10 cellular contexts compared by ENCODE assay signal in the genomic region with DNA sequence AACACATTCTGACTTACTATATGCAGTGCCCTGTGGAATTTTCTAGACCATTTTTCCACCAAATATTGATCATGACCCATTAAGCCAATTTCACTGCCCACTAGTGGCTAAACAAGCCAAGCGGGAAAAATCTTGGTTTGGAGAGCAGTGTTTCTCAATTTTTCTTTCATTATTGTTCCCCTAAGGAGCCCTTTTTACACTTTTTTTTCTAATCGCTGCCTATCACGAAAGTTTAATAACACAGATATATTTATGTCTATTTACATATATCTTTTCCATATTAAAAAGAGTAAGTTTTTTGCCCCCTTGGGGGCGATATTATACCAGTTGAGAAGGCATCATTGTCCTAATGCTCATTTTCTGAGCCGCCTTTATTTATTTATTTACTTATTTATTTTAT. TPM values are rescaled to one million over a fixed set of nuclear protein-coding genes. Genes with fewer than 3 reads are reported as not detected.
DNase-seq lines count a peak whose midpoint lies in the region; ATAC-seq and TF ChIP-seq lines count a peak whose summit lies in the region.
"Had no signal": no experiment of that assay in that cellular context is flagged by ENCODE, and none has a peak within 500 bp of the region (broad histone marks: within the 10 kb centered on the region; RNA-seq: fewer than 3 reads in every experiment).

No MANE protein-coding gene starts in this region.

- H3K4me1 Mint-ChIP-seq in type B pancreatic cell (ENCODE audit: unreplicated experiment): no peaks in the 10 kb centered on the region

- intact Hi-C loops in heart right ventricle (cut with DNase I): no loop called here
- intact Hi-C loops in left ventricle myocardium superior (cut with micrococcal nuclease): no loop called here

- no peak overlapping the region for H3K27ac Mint-ChIP-seq in type B pancreatic cell

- in situ Hi-C loops in SK-MEL-5 (cut with HindIII; ENCODE audit: low pct_unique_long_range_greater_than_20kb, low sequenced_read_pairs): no loop called here

- no peak for DNase-seq in heart right ventricle
- DNase-seq in left ventricle myocardium superior: no peak
- peak; percentile 42 for DNase-seq in SK-MEL-5 (ENCODE audit: low read depth, low spot score)
- DNase-seq in foreskin keratinocyte: no peak
- no peak for DNase-seq in type B pancreatic cell (ENCODE audit: extremely low spot score, unreplicated experiment)
- DNase-seq in HuH-7.5 (ENCODE audit: low spot score): no peak
- DNase-seq in effector memory CD4-positive, alpha-beta T cell: no peak
- DNase-seq in stimulated activated CD4-positive, alpha-beta T cell treated with anti-CD3 and anti-CD28 coated beads, Interleukin-12 subunit alpha, Interleukin-12 subunit beta, amount 100 ng/mL, for 4 hours: no peak
- DNase-seq: caudate nucleus had no signal

- ATAC-seq in heart right ventricle (peak in 1 of 8 donors; percentile 33), left ventricle myocardium superior (no peak), foreskin keratinocyte (no peak)

- no peaks in the 10 kb centered on the region for H3K4me1 ChIP-seq in heart right ventricle
- no peaks in the 10 kb centered on the region for H3K4me1 ChIP-seq in foreskin keratinocyte
- H3K4me1 ChIP-seq in effector memory CD4-positive, alpha-beta T cell (ENCODE audit: control insufficient read depth, insufficient read depth, low read length, poor library complexity, severe bottlenecking): no peaks in the 10 kb centered on the region

- no peak overlapping the region for H3K4me3 Mint-ChIP-seq in type B pancreatic cell

- no peaks in the 10 kb centered on the region for H3K36me3 Mint-ChIP-seq in type B pancreatic cell

- peaks cover 12% of the 10 kb centered on the region for H3K27me3 Mint-ChIP-seq in type B pancreatic cell

- H3K27me3 ChIP-seq in heart right ventricle: peaks cover 0 to 8% (median 0%) of the 10 kb centered on the region in 7 donors
- H3K27me3 ChIP-seq in foreskin keratinocyte: peaks cover 2% of the 10 kb centered on the region
- no peaks in the 10 kb centered on the region for H3K27me3 ChIP-seq in effector memory CD4-positive, alpha-beta T cell (replicated peaks; ENCODE audit: control insufficient read depth, insufficient read depth, low read length, poor library complexity, severe bottlenecking)

- H3K9me3 Mint-ChIP-seq in type B pancreatic cell: no peaks in the 10 kb centered on the region

- TF ChIP-seq CTCF in heart right ventricle (IDR thresholded peaks at IDR 0.05) (peak; percentile 29 to 62 (median 50)), foreskin keratinocyte (conservative IDR thresholded peaks at IDR 0.05) (peak; percentile 72), type B pancreatic cell (conservative IDR thresholded peaks at IDR 0.05) (peak; percentile 72)

- WGBS in heart right ventricle, 2 donors: 23 to 33% methylated on average over 5 of the region's 5 CpGs

- H3K36me3 ChIP-seq in heart right ventricle: no peaks in the 10 kb centered on the region
- no peaks in the 10 kb centered on the region for H3K36me3 ChIP-seq in effector memory CD4-positive, alpha-beta T cell (ENCODE audit: control insufficient read depth, insufficient read depth, low read length)

- no peaks in the 10 kb centered on the region for H3K9me3 ChIP-seq in heart right ventricle
- H3K9me3 ChIP-seq in effector memory CD4-positive, alpha-beta T cell (ENCODE audit: control insufficient read depth, low read length): no peaks in the 10 kb centered on the region

- H3K27ac ChIP-seq in heart right ventricle (no peak overlapping the region), foreskin keratinocyte (no peak overlapping the region)
- no peak overlapping the region for H3K27ac ChIP-seq in effector memory CD4-positive, alpha-beta T cell (ENCODE audit: insufficient read depth, low read length, poor library complexity, severe bottlenecking)

- H3K4me3 ChIP-seq in heart right ventricle: no peak overlapping the region
- no peak overlapping the region for H3K4me3 ChIP-seq in effector memory CD4-positive, alpha-beta T cell (ENCODE audit: insufficient read depth, low read depth, low read length, poor library complexity, severe bottlenecking)

RNA-seq across cellular contexts. Expression of gene TLCD3B, which starts 10.8 kb away (rescaled TPM):
- not detected for total RNA-seq in heart right ventricle
- under 1 TPM in 1 of 2 donors, not detected in 1; 0.29 TPM for polyA plus RNA-seq in heart right ventricle
- not detected for total RNA-seq in left ventricle myocardium superior
- not detected in 2 replicates for total RNA-seq in SK-MEL-5 (2014; rRNA removed; shearing (Covaris generic))
- polyA plus RNA-seq in SK-MEL-5 (2015; cell fraction: cytosol; rRNA removed): not detected in 2 replicates
- polyA plus RNA-seq in SK-MEL-5 (2015; cell fraction: nucleus; rRNA removed): 0.93 TPM in 1 of 2 replicates, not detected in the other
- 0.07 TPM in 1 of 2 replicates, not detected in the other for total RNA-seq in foreskin keratinocyte
- not detected in 2 replicates for polyA plus RNA-seq in foreskin keratinocyte
- total RNA-seq in type B pancreatic cell (ENCODE audit: low replicate concordance): 0.31 and 2.1 TPM in 2 replicates

RNA-seq across cellular contexts. Expression of gene C16orf92, which starts 18.8 kb away (rescaled TPM):
- total RNA-seq in heart right ventricle (not detected), left ventricle myocardium superior (not detected), foreskin keratinocyte (not detected in 2 replicates), type B pancreatic cell (ENCODE audit: low replicate concordance) (not detected in 2 replicates)
- polyA plus RNA-seq in heart right ventricle (not detected), foreskin keratinocyte (not detected in 2 replicates)
- total RNA-seq in SK-MEL-5 (2014; rRNA removed; shearing (Covaris generic)): not detected in 2 replicates
- not detected in 2 replicates for polyA plus RNA-seq in SK-MEL-5 (2015; cell fraction: cytosol; rRNA removed)
- polyA plus RNA-seq in SK-MEL-5 (2015; cell fraction: nucleus; rRNA removed): not detected in 2 replicates
- total RNA-seq: temporal lobe had no signal

RNA-seq across cellular contexts. Expression of gene ALDOA, which starts 23.7 kb away (rescaled TPM):
- total RNA-seq in heart right ventricle (1,000 to 10,000 TPM; 3,057 to 4,582 (median 3,914) TPM), left ventricle myocardium superior (4,258 TPM), foreskin keratinocyte (1,171 and 1,282 TPM in 2 replicates), type B pancreatic cell (ENCODE audit: low replicate concordance) (620 and 1,017 TPM in 2 replicates)
- polyA plus RNA-seq in heart right ventricle (1,000 to 10,000 TPM; 2,873 to 3,079 TPM), foreskin keratinocyte (1,433 and 1,464 TPM in 2 replicates)
- total RNA-seq in SK-MEL-5 (2014; rRNA removed; shearing (Covaris generic)): 1,063 and 1,100 TPM in 2 replicates
- polyA plus RNA-seq in SK-MEL-5 (2015; cell fraction: cytosol; rRNA removed): 1,234 and 1,278 TPM in 2 replicates
- 341 and 353 TPM in 2 replicates for polyA plus RNA-seq in SK-MEL-5 (2015; cell fraction: nucleus; rRNA removed)

RNA-seq across cellular contexts. Expression of gene DOC2A, which starts 31.0 kb away (rescaled TPM):
- total RNA-seq in heart right ventricle: under 1 TPM in 4 of 10 donors, not detected in 6; 0.27 to 0.95 (median 0.48) TPM
- 1 to 10 TPM in 1 of 2 donors, under 1 TPM in 1; 0.41 to 2.7 TPM for polyA plus RNA-seq in heart right ventricle
- total RNA-seq in left ventricle myocardium superior: 0.82 TPM
- total RNA-seq in SK-MEL-5 (2014; rRNA removed; shearing (Covaris generic)): 1.5 and 2.1 TPM in 2 replicates
- 3.0 and 3.2 TPM in 2 replicates for polyA plus RNA-seq in SK-MEL-5 (2015; cell fraction: cytosol; rRNA removed)
- polyA plus RNA-seq in SK-MEL-5 (2015; cell fraction: nucleus; rRNA removed): 45.5 and 65.6 TPM in 2 replicates
- 0.27 and 0.56 TPM in 2 replicates for total RNA-seq in foreskin keratinocyte
- polyA plus RNA-seq in foreskin keratinocyte: 0.32 and 0.66 TPM in 2 replicates
- total RNA-seq in type B pancreatic cell (ENCODE audit: low replicate concordance): 6.9 and 9.7 TPM in 2 replicates

RNA-seq across cellular contexts. Expression of gene PPP4C, which starts 34.0 kb away (rescaled TPM):
- total RNA-seq in heart right ventricle (10 to 100 TPM; 35.2 to 50.0 (median 42.4) TPM), left ventricle myocardium superior (33.1 TPM), foreskin keratinocyte (133 and 147 TPM in 2 replicates), type B pancreatic cell (ENCODE audit: low replicate concordance) (128 and 155 TPM in 2 replicates)
- polyA plus RNA-seq in heart right ventricle (10 to 100 TPM; 34.5 to 82.1 TPM), foreskin keratinocyte (166 and 169 TPM in 2 replicates)
- total RNA-seq in SK-MEL-5 (2014; rRNA removed; shearing (Covaris generic)): 70.7 and 79.1 TPM in 2 replicates
- polyA plus RNA-seq in SK-MEL-5 (2015; cell fraction: cytosol; rRNA removed): 89.7 and 104 TPM in 2 replicates
- 84.3 and 86.0 TPM in 2 replicates for polyA plus RNA-seq in SK-MEL-5 (2015; cell fraction: nucleus; rRNA removed)
